In the genomic region with DNA sequence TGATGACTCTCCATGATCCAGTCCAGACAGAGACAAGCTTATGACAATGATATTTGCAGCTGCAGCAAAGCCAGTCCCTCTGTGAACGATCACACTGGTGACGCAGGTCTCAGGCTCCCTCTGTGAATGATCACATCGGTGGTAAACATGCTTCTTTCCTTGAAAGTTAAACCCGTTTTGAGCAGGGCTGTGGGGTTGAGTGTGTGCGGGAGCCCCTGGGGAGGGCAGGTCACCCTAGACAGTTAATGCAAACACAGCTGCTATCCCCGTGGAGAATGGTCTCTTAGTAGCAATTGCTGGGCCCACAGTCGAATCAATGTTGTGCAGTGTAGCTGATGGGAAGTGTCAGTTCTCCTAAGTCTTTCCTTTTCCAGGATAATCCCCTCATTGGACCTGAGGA, we compare ENCODE assay signal across 17 cellular contexts.
"Had no signal": no experiment of that assay in that cellular context is flagged by ENCODE, and none has a peak within 500 bp of the region (broad histone marks: within the 10 kb centered on the region; RNA-seq: fewer than 3 reads in every experiment).

No MANE protein-coding gene starts in this region.

- H3K27me3 ChIP-seq: brain microvascular endothelial cell, gastroesophageal sphincter, upper lobe of right lung had no signal

- H3K27ac ChIP-seq: brain microvascular endothelial cell, epithelial cell of prostate, gastroesophageal sphincter, left ventricle myocardium inferior, upper lobe of right lung had no signal

- H3K4me1 ChIP-seq: gastroesophageal sphincter, left ventricle myocardium inferior, upper lobe of right lung had no signal

- H3K36me3 ChIP-seq: brain microvascular endothelial cell, gastroesophageal sphincter, left ventricle myocardium inferior, upper lobe of right lung had no signal

- DNase-seq: activated CD4-positive, alpha-beta T cell treated with anti-CD3 and anti-CD28 coated beads for 4 hours; activated CD8-positive, alpha-beta memory T cell treated with anti-CD3 and anti-CD28 coated beads, Interleukin-2, amount 50 U/mL, for 4 hours; activated CD8-positive, alpha-beta T cell treated with anti-CD3 and anti-CD28 coated beads for 36 hours; activated gamma-delta T cell treated with Interleukin-2 at 50 U/mL for 16 hours; activated naive CD8-positive, alpha-beta T cell treated with anti-CD3 and anti-CD28 coated beads for 36 hours; activated T-cell treated with anti-CD3 and anti-CD28 coated beads, Interleukin-2, amount 50 U/mL, for 72 hours; brain microvascular endothelial cell; effector memory CD4-positive, alpha-beta T cell; islet precursor cell; left ventricle myocardium inferior; mesenchymal stem cell; stimulated activated CD4-positive, alpha-beta T cell treated with anti-CD3 and anti-CD28 coated beads, Interleukin-4, amount 100 ng/mL, for 1 hour; stimulated activated CD8-positive, alpha-beta memory T cell treated with anti-CD3 and anti-CD28 coated beads, Interleukin-4, amount 100 ng/mL, for 48 hours; stimulated activated naive CD8-positive, alpha-beta T cell treated with anti-CD3 and anti-CD28 coated beads, Interleukin-15, Interleukin-2, amounts not matched to agents 100 U/mL and 50 U/mL, for 24 hours; upper lobe of right lung had no signal

- H3K4me3 ChIP-seq: gastroesophageal sphincter, left ventricle myocardium inferior, upper lobe of right lung had no signal

- H3K9me3 ChIP-seq: gastroesophageal sphincter, left ventricle myocardium inferior, upper lobe of right lung had no signal
